ENCODE assay signal across 1 cellular context in genomic region chr3:37174532-37175126, GRCh38.
TF ChIP-seq lines count a peak whose summit lies in the region.

LRRFIP2 (minus strand) TSS chr3:37174582; CDS start chr3:37148983, 25,599 bp downstream.

TF ChIP-seq in WTC11, 78 proteins besides CTCF, POLR2A, EP300 and RAD21 (continued from another document):
- no peak for TF ChIP-seq ZNF425 (CRISPR knock-in tag; conservative IDR thresholded peaks at IDR 0.05)
- TF ChIP-seq ZNF263 (CRISPR knock-in tag; IDR thresholded peaks at IDR 0.05; ENCODE audit: low read depth) = no peak
- no peak for TF ChIP-seq ZNF512 (CRISPR knock-in tag; IDR thresholded peaks at IDR 0.05; ENCODE audit: borderline replicate concordance)
- no peak for TF ChIP-seq CREB1 (CRISPR knock-in tag; IDR thresholded peaks at IDR 0.05)
- TF ChIP-seq FOXP1 (CRISPR knock-in tag; IDR thresholded peaks at IDR 0.05; ENCODE audit: borderline replicate concordance) = no peak
